ENCODE assay signal across 8 cellular contexts in genomic region chr5:9546973-9547947, GRCh38. TPM values are rescaled to one million over a fixed set of nuclear protein-coding genes. Genes with fewer than 3 reads are reported as not detected.
DNase-seq lines count a peak whose midpoint lies in the region; ATAC-seq and TF ChIP-seq lines count a peak whose summit lies in the region.

No MANE protein-coding gene starts in this region.

- H3K27me3 Mint-ChIP-seq in GM23338 (ENCODE audit: insufficient read depth, low read depth, poor library complexity), result peaks cover 5% of the 10 kb centered on the region

- H3F3A ChIP-seq in GM23338 (replicated peaks; ENCODE audit: low read depth), result no peaks in the 10 kb centered on the region

- peaks cover 8% of the 10 kb centered on the region; the same call in 1 of the 2 replicates for H4K20me1 ChIP-seq in GM23338 (replicated peaks; ENCODE audit: insufficient read depth)

- TF ChIP-seq CTCF in GM23338 (conservative IDR thresholded peaks at IDR 0.05; ENCODE audit: low read depth in 2 of 2) (no peak), brain microvascular endothelial cell (IDR thresholded peaks at IDR 0.05; ENCODE audit: low read depth, low read length, missing control alignments) (no peak)

- in situ Hi-C loops in brain microvascular endothelial cell (cut with HindIII; ENCODE audit: low pct_ligation_motif_present, low sequenced_read_pairs), result no loop called here

- no peaks in the 10 kb centered on the region for H3K9me3 ChIP-seq in skeletal muscle satellite cell (replicated peaks; ENCODE audit: low read length)

- DNase-seq in GM23338 (ENCODE audit: low spot score), result peak; percentile 63
- DNase-seq in brain microvascular endothelial cell, result peak; percentile 60
- peak; percentile 17 for DNase-seq in iPS-NIHi11 (ENCODE audit: low spot score)
- no peak for DNase-seq in posterior vena cava (ENCODE audit: low spot score)
- no peak for DNase-seq in DMS79 treated with DMSO at 0.1 percent for 48 hours (lab: John Stamatoyannopoulos, UW)

- peak overlapping the region; percentile 94 for H2AFZ ChIP-seq in GM23338

- H3K4me3 Mint-ChIP-seq in GM23338, result peak overlapping the region; percentile 95

- H3K79me2 ChIP-seq in GM23338 (replicated peaks; ENCODE audit: insufficient read depth), result peaks cover 14% of the 10 kb centered on the region; the same call in 1 of the 2 replicates

- peak overlapping the region; percentile 87 for H3K9ac ChIP-seq in skeletal muscle satellite cell (ENCODE audit: low read depth, low read length)

- peaks cover 24% of the 10 kb centered on the region for H3K36me3 Mint-ChIP-seq in GM23338 (ENCODE audit: low read depth)

- H3K27ac Mint-ChIP-seq in GM23338, result no peak overlapping the region

- H3K4me2 ChIP-seq in GM23338 (peak overlapping the region; percentile 83), skeletal muscle satellite cell (ENCODE audit: low read length) (peak overlapping the region; percentile 87)

- intact Hi-C loops in posterior vena cava (cut with DNase I), result loop anchor here in 1 of 2 donors (10.0 kb wide), 1 partner anchor 262 kb away; no protein-coding TSS in a partner anchor

- peak; percentile 7 for ATAC-seq in GM23338
- no peak for ATAC-seq in GM19463 (IDR thresholded peaks at IDR 0.05; ENCODE audit: unreplicated experiment)
- ATAC-seq in GM21515 (IDR thresholded peaks at IDR 0.05; ENCODE audit: unreplicated experiment), result no peak

- H3K36me3 ChIP-seq in GM23338 (ENCODE audit: insufficient read depth) (no peaks in the 10 kb centered on the region), brain microvascular endothelial cell (replicated peaks) (peaks cover 34% of the 10 kb centered on the region), skeletal muscle satellite cell (ENCODE audit: insufficient read depth, low read length) (peaks cover 29% of the 10 kb centered on the region)

- H3K9me2 ChIP-seq in GM23338 (ENCODE audit: insufficient read depth), result no peaks in the 10 kb centered on the region

- no peaks in the 10 kb centered on the region for H3K9me3 Mint-ChIP-seq in GM23338

- H3K27me3 ChIP-seq in GM23338 (ENCODE audit: insufficient read depth) (no peaks in the 10 kb centered on the region; the same call in 1 of the 2 replicates), brain microvascular endothelial cell (replicated peaks) (no peaks in the 10 kb centered on the region), skeletal muscle satellite cell (ENCODE audit: control insufficient read depth, insufficient read depth, low read length) (no peaks in the 10 kb centered on the region)

- H3K4me1 ChIP-seq in GM23338 (ENCODE audit: insufficient read depth), result peaks cover 12% of the 10 kb centered on the region
- H3K4me1 ChIP-seq in skeletal muscle satellite cell (ENCODE audit: control insufficient read depth, insufficient read depth, low read length), result peaks cover 17% of the 10 kb centered on the region

- H3K4me3 ChIP-seq in GM23338, result peak overlapping the region; percentile 95
- H3K4me3 ChIP-seq in brain microvascular endothelial cell (ENCODE audit: low read depth, low read length), result peak overlapping the region; percentile 80
- peak overlapping the region; percentile 86 for H3K4me3 ChIP-seq in skeletal muscle satellite cell (ENCODE audit: low read length)

- no peak overlapping the region for H3K27ac ChIP-seq in GM23338 (ENCODE audit: low read depth)
- peak overlapping the region; percentile 95 for H3K27ac ChIP-seq in brain microvascular endothelial cell

- H3K4me1 Mint-ChIP-seq in GM23338, result peaks cover 20% of the 10 kb centered on the region

TF ChIP-seq in GM23338, 12 proteins besides CTCF, POLR2A, EP300 and RAD21:
- TF ChIP-seq EZH2phosphoT487 (IDR thresholded peaks at IDR 0.05; ENCODE audit: unreplicated experiment) (no peak), CREB1 (CRISPR knock-in tag; IDR thresholded peaks at IDR 0.05; ENCODE audit: low read depth) (no peak), POLR2AphosphoS5 (IDR thresholded peaks at IDR 0.05; ENCODE audit: low read depth) (no peak)

RNA-seq across cellular contexts. Expression of gene SEMA5A, which starts 1.4 kb away (rescaled TPM):
- 6.9 and 8.1 TPM in 2 replicates for total RNA-seq in GM23338 (2014; rRNA removed; shearing (Covaris generic))
- polyA plus RNA-seq in GM23338 (2016; fragmentation: Nextera tagmentation; extraction: Ambion mirVana), result 1.8 and 2.1 TPM in 2 replicates
- total RNA-seq in skeletal muscle satellite cell (2012; rRNA removed), result 7.4 and 21.8 TPM in 2 replicates
- total RNA-seq in posterior vena cava, result 10 to 100 TPM; 17.6 to 34.1 TPM

Comparison
In these comparisons a context has a peak if more than half of its experiments do, and no peak if none do; other contexts are left out.
1. DNase-seq: peak in GM23338 (single experiment), brain microvascular endothelial cell (single experiment) and iPS-NIHi11 (single experiment); none in posterior vena cava (single experiment) and DMS79 treated with DMSO at 0.1 percent for 48 hours (single experiment).
2. Peak in every context shown above with its lines, with median percentiles within 50 percentile points of each other: H3K4me3 ChIP-seq.